1 cellular context compared by ENCODE assay signal in genomic region chr20:50594591-50595432, GRCh38.
TF ChIP-seq lines count a peak whose summit lies in the region.

No MANE protein-coding gene starts in this region.

TF ChIP-seq in HCT116, 20 proteins besides CTCF, POLR2A, EP300 and RAD21 (continued from another document):
- TF ChIP-seq CBX3 (IDR thresholded peaks at IDR 0.05; ENCODE audit: low read depth) (no peak), CEBPB (IDR thresholded peaks at IDR 0.05; ENCODE audit: low read depth) (no peak)
